In genomic region chr14:32510815-32511214, GRCh38 we compare ENCODE assay signal across 17 cellular contexts.
DNase-seq lines count a peak whose midpoint lies in the region; ATAC-seq, FAIRE-seq and TF ChIP-seq lines count a peak whose summit lies in the region.
"Had no signal": no experiment of that assay in that cellular context is flagged by ENCODE, and none has a peak within 500 bp of the region (broad histone marks: within the 10 kb centered on the region; RNA-seq: fewer than 3 reads in every experiment).

No MANE protein-coding gene starts in this region.

- no peak for TF ChIP-seq CTCF in dorsolateral prefrontal cortex (IDR thresholded peaks at IDR 0.05 in 54 of 56, conservative IDR thresholded peaks at IDR 0.05 in 2 of 56; ENCODE audit: low read depth in 1 of 56, partially characterized antibody in 56 of 56)
- no peak for TF ChIP-seq CTCF in thoracic aorta (IDR thresholded peaks at IDR 0.05)
- TF ChIP-seq CTCF in adrenal gland (IDR thresholded peaks at IDR 0.05): no peak

- no peaks in the 10 kb centered on the region for H3K36me3 ChIP-seq in muscle layer of colon (ENCODE audit: insufficient read depth, low read length)
- no peaks in the 10 kb centered on the region for H3K36me3 ChIP-seq in thoracic aorta
- H3K36me3 ChIP-seq in adrenal gland (replicated peaks in 1 of 2): no peaks in the 10 kb centered on the region
- H3K36me3 ChIP-seq: MG63, spleen had no signal

- no peak overlapping the region for H3K9ac ChIP-seq in muscle layer of colon (ENCODE audit: low read length)

- intact Hi-C loops in dorsolateral prefrontal cortex (cut with DNase I): loop anchor here (2.0 to 10.0 kb wide), 6 partner anchors 38 to 436 kb away; partner anchors contain the start of gene ARHGAP5 (in 2 of the 2)
- intact Hi-C loops in adrenal gland (cut with DNase I): no loop called here

- DNase-seq in dorsolateral prefrontal cortex (no peak), thoracic aorta (ENCODE audit: low spot score) (no peak), adrenal gland (no peak), mucosa of gallbladder (ENCODE audit: low spot score) (no peak), germinal center (ENCODE audit: low spot score) (no peak)
- no peak for DNase-seq in central memory CD4-positive, alpha-beta T cell
- DNase-seq: activated naive CD4-positive, alpha-beta T cell treated with anti-CD3 and anti-CD28 coated beads, Interleukin-2, amount 10 ng/mL, durations not matched to agents 7 days and 5 days; DMS79 treated with DMSO at 0.1 percent for 48 hours; HCEC 1CT; MG63; NCI-H1930; NCI-H524; spleen had no signal

- no peak overlapping the region for H3K4me3 ChIP-seq in dorsolateral prefrontal cortex
- no peak overlapping the region for H3K4me3 ChIP-seq in muscle layer of colon (ENCODE audit: low read depth in 1 of 2, low read length in 2 of 2)
- no peak overlapping the region for H3K4me3 ChIP-seq in thoracic aorta
- H3K4me3 ChIP-seq in adrenal gland: no peak overlapping the region
- H3K4me3 ChIP-seq: MG63, spleen had no signal

- FAIRE-seq in TTC549 (lab: Jason Lieb, UNC): peak; percentile 98
- FAIRE-seq: islet of Langerhans had no signal

- peaks cover 31% of the 10 kb centered on the region for H3K4me1 ChIP-seq in muscle layer of colon (ENCODE audit: insufficient read depth, low read length)
- H3K4me1 ChIP-seq in thoracic aorta (ENCODE audit: control insufficient read depth in 1 of 2, low read depth in 2 of 2): peaks cover 30 to 57% of the 10 kb centered on the region in 2 donors
- peaks cover 13 to 18% of the 10 kb centered on the region in 2 donors for H3K4me1 ChIP-seq in adrenal gland (replicated peaks in 1 of 2)
- H3K4me1 ChIP-seq: spleen had no signal

- H3K27me3 ChIP-seq in dorsolateral prefrontal cortex: no peaks in the 10 kb centered on the region
- H3K27me3 ChIP-seq in muscle layer of colon (ENCODE audit: control insufficient read depth in 1 of 2, insufficient read depth in 2 of 2, low read length in 2 of 2): no peaks in the 10 kb centered on the region
- H3K27me3 ChIP-seq in thoracic aorta (replicated peaks; ENCODE audit: insufficient read depth): no peaks in the 10 kb centered on the region
- no peaks in the 10 kb centered on the region for H3K27me3 ChIP-seq in adrenal gland
- H3K27me3 ChIP-seq: MG63, spleen had no signal

- H3K27ac ChIP-seq in dorsolateral prefrontal cortex (peak overlapping the region; percentile 66 to 100 (median 99)), muscle layer of colon (ENCODE audit: low read depth, low read length) (peak overlapping the region; percentile 49), thoracic aorta (peak overlapping the region; percentile 58), adrenal gland (no peak overlapping the region)
- H3K27ac ChIP-seq: spleen had no signal

- WGBS in adrenal gland, 4 donors: 68 to 76% (median 72%) methylated on average over 3 of the region's 3 CpGs

- H3K9me3 ChIP-seq in muscle layer of colon (ENCODE audit: low read length) (no peaks in the 10 kb centered on the region), thoracic aorta (no peaks in the 10 kb centered on the region), adrenal gland (replicated peaks in 1 of 3) (no peaks in the 10 kb centered on the region)
- H3K9me3 ChIP-seq: MG63, spleen had no signal

- ATAC-seq in thoracic aorta (ENCODE audit: insufficient number of reproducible peaks, low FRiP score, low read depth): no peak
- ATAC-seq: stimulated activated memory B cell treated with anti-CD40 and anti-IgM and Interleukin-4, amounts not matched to agents 10 μg/mL and 1 μg/mL and 100 μg/mL, for 72 hours had no signal

- TF ChIP-seq POLR2A in adrenal gland (IDR thresholded peaks at IDR 0.05): no peak

Comparison
In these comparisons a context has a peak if more than half of its experiments do, and no peak if none do; other contexts are left out.
1. H3K27ac ChIP-seq: peak in dorsolateral prefrontal cortex (59 of 59), muscle layer of colon (single experiment) and thoracic aorta (2 of 2); none in adrenal gland (0 of 5).
2. intact Hi-C loops: an anchor here in dorsolateral prefrontal cortex (2.0 to 10.0 kb wide); none called in adrenal gland.